ENCODE assay signal across 8 cellular contexts in the genomic region with DNA sequence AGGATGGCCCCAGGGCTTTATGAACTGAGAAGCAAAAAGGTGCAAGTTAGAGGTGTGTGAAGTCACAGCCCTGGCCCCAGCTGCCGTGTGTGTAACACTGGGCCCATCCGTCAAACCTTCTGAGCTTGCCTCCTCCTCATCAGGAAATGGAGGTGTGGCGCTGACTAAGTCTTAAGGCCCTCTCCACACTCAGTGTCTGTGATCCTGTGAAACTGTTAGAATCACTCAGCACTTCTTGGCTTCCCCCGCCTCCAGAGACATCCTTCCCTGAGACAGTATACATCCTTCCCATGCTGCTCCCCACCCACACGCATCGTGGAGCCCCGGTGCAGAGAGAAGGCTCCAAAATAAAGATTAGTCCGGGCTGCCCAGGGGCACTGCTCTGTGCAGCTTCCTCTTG. TPM values are rescaled to one million over a fixed set of nuclear protein-coding genes. Genes with fewer than 3 reads are reported as not detected.
DNase-seq lines count a peak whose midpoint lies in the region; ATAC-seq and TF ChIP-seq lines count a peak whose summit lies in the region.
"Had no signal": no experiment of that assay in that cellular context is flagged by ENCODE, and none has a peak within 500 bp of the region (broad histone marks: within the 10 kb centered on the region; RNA-seq: fewer than 3 reads in every experiment).

No MANE protein-coding gene starts in this region.

- no peaks in the 10 kb centered on the region for H3K9me3 Mint-ChIP-seq in activated CD8-positive, alpha-beta T cell treated with anti-CD3 and anti-CD28 coated beads for 36 hours

- peaks cover 7% of the 10 kb centered on the region for H3K36me3 Mint-ChIP-seq in activated CD8-positive, alpha-beta T cell treated with anti-CD3 and anti-CD28 coated beads for 36 hours (ENCODE audit: low read depth)

- no peak overlapping the region for H3K4me3 Mint-ChIP-seq in activated CD8-positive, alpha-beta T cell treated with anti-CD3 and anti-CD28 coated beads for 36 hours

- CTCF ChIA-PET in activated CD8-positive, alpha-beta T cell treated with anti-CD3 and anti-CD28 coated beads for 36 hours (lab: Charles Lee) = interaction anchor here (2.0 to 6.1 kb wide), 2 partner anchors 16 to 99 kb away, joined by 11 to 34 read pairs; no protein-coding TSS in a partner anchor

- intact Hi-C loops in activated CD8-positive, alpha-beta T cell treated with anti-CD3 and anti-CD28 coated beads for 36 hours (cut with micrococcal nuclease) = no loop called here

- H3K4me1 Mint-ChIP-seq in activated CD8-positive, alpha-beta T cell treated with anti-CD3 and anti-CD28 coated beads for 36 hours (ENCODE audit: low read depth) = peaks cover 33% of the 10 kb centered on the region

- POLR2A ChIA-PET in activated CD8-positive, alpha-beta T cell treated with anti-CD3 and anti-CD28 coated beads for 36 hours (lab: Charles Lee) = interaction anchor here (1.1 kb wide), 1 partner anchor 11 kb away, joined by 3 read pairs; no protein-coding TSS in a partner anchor

- H3K27me3 Mint-ChIP-seq in activated CD8-positive, alpha-beta T cell treated with anti-CD3 and anti-CD28 coated beads for 36 hours = no peaks in the 10 kb centered on the region

- DNase-seq in HK-2 (ENCODE audit: unreplicated experiment) = peak; percentile 37
- DNase-seq in activated CD8-positive, alpha-beta T cell treated with anti-CD3 and anti-CD28 coated beads for 36 hours = peak; percentile 62
- peak; percentile 49 to 56 for DNase-seq in foreskin fibroblast
- DNase-seq in stimulated activated CD8-positive, alpha-beta memory T cell treated with anti-CD3 and anti-CD28 coated beads, Interleukin-7, amount 100 ng/mL, for 48 hours (ENCODE audit: extremely low read depth in 1 of 2, low read depth in 1 of 2) = peak; percentile 7 to 32
- no peak for DNase-seq in KG1 (lab: John Stamatoyannopoulos, UW)
- no peak for DNase-seq in NCI-H774 (lab: John Stamatoyannopoulos, UW)
- DNase-seq in Kasumi-1 (lab: John Stamatoyannopoulos, UW) = no peak
- DNase-seq: SHP77 treated with DMSO at 0.1 percent for 48 hours had no signal

- H3K27ac Mint-ChIP-seq in activated CD8-positive, alpha-beta T cell treated with anti-CD3 and anti-CD28 coated beads for 36 hours = no peak overlapping the region

- no peak overlapping the region for H3K4me3 ChIP-seq in foreskin fibroblast (ENCODE audit: low read depth in 1 of 2, low read length in 2 of 2)

- TF ChIP-seq CTCF in activated CD8-positive, alpha-beta T cell treated with anti-CD3 and anti-CD28 coated beads for 36 hours (IDR thresholded peaks at IDR 0.05) = no peak
- TF ChIP-seq CTCF in foreskin fibroblast (IDR thresholded peaks at IDR 0.05; ENCODE audit: low read depth, low read length) = no peak

- ATAC-seq in activated CD8-positive, alpha-beta T cell treated with anti-CD3 and anti-CD28 coated beads for 36 hours = peak; percentile 84

RNA-seq across cellular contexts. Expression of a gene that starts 33.3 kb away (rescaled TPM):
- total RNA-seq in activated CD8-positive, alpha-beta T cell treated with anti-CD3 and anti-CD28 coated beads for 36 hours = 10 to 100 TPM; 39.9 to 41.6 TPM

RNA-seq across cellular contexts. Expression of a gene that starts 56.2 kb away (rescaled TPM):
- total RNA-seq in activated CD8-positive, alpha-beta T cell treated with anti-CD3 and anti-CD28 coated beads for 36 hours = 10 to 100 TPM; 90.9 to 91.4 TPM

Comparison
In these comparisons a context has a peak if more than half of its experiments do, and no peak if none do; other contexts are left out.
1. DNase-seq: peak in HK-2 (single experiment), activated CD8-positive, alpha-beta T cell treated with anti-CD3 and anti-CD28 coated beads for 36 hours (single experiment), foreskin fibroblast (2 of 2) and stimulated activated CD8-positive, alpha-beta memory T cell treated with anti-CD3 and anti-CD28 coated beads, Interleukin-7, amount 100 ng/mL, for 48 hours (2 of 2); none in KG1 (single experiment), NCI-H774 (single experiment) and Kasumi-1 (0 of 2).